22 cellular contexts compared by ENCODE assay signal in the genomic region with DNA sequence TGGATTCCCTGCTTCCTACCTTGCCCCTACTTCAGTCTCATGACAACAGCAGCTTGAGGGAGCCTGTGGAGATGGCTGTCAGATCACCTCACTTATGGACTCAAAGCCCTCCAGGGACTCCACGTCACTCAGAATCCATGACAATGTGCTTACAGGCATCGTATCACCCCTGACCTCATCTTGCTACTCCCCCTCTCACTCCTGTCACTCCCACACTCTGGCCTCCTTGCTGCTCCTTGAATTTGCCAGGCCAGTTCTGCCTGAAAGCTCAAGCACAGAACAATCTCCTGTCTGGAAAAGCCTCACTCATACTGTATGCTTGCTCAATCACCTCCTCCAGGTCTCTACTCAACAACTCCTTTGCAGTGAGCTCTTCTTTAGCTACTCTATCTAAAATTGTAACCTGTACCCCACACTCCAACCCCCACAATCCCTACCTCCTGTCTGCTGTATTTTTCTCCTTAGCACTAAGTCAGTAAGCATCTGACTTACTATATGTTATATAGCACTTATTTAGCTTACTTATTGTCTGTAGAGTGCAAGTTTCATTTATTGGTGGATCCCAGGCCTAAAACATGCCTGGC.
"Had no signal": no experiment of that assay in that cellular context is flagged by ENCODE, and none has a peak within 500 bp of the region (broad histone marks: within the 10 kb centered on the region; RNA-seq: fewer than 3 reads in every experiment).

No MANE protein-coding gene starts in this region.

- ATAC-seq: activated CD4-positive, CD25-positive, alpha-beta regulatory T cell treated with anti-CD3 and anti-CD28 coated beads, Interleukin-2, amount 50 U/mL, for 24 hours; activated CD8-positive, alpha-beta memory T cell treated with anti-CD3 and anti-CD28 coated beads, Interleukin-2, amount 10 ng/mL, durations not matched to agents 7 days and 5 days; activated CD8-positive, alpha-beta T cell treated with anti-CD3 and anti-CD28 coated beads for 36 hours; activated naive CD8-positive, alpha-beta T cell treated with anti-CD3 and anti-CD28 coated beads, Interleukin-2, amount 50 U/mL, for 24 hours; body of pancreas; left ventricle myocardium superior; natural killer cell; pancreas; right lobe of liver; stimulated activated effector memory CD8-positive, alpha-beta T cell treated with anti-CD3 and anti-CD28 coated beads, Interleukin-12 subunit alpha, Interleukin-12 subunit beta, amount 100 ng/mL, for 72 hours had no signal

- DNase-seq: activated CD4-positive, alpha-beta T cell treated with anti-CD3 and anti-CD28 coated beads, Interleukin-2, amount 10 ng/mL, durations not matched to agents 7 days and 5 days; activated CD8-positive, alpha-beta memory T cell treated with anti-CD3 and anti-CD28 coated beads, Interleukin-2, amount 10 ng/mL, durations not matched to agents 7 days and 5 days; activated CD8-positive, alpha-beta T cell treated with anti-CD3 and anti-CD28 coated beads for 36 hours; activated effector memory CD4-positive, alpha-beta T cell treated with anti-CD3 and anti-CD28 coated beads, Interleukin-2, amount 50 U/mL, for 16 hours; activated naive CD4-positive, alpha-beta T cell treated with anti-CD3 and anti-CD28 coated beads, Interleukin-2, amount 10 ng/mL, durations not matched to agents 7 days and 5 days; activated naive CD8-positive, alpha-beta T cell treated with anti-CD3 and anti-CD28 coated beads, Interleukin-2, amount 50 U/mL, for 24 hours; activated T-cell treated with anti-CD3 and anti-CD28 coated beads for 4 hours; anterior cingulate cortex; body of pancreas; erythroblast; foreskin fibroblast; immature natural killer cell; left ventricle myocardium superior; midbrain; natural killer cell; pancreas; right lobe of liver; stimulated activated CD4-positive, alpha-beta T cell treated with anti-CD3 and anti-CD28 coated beads, Interleukin-2, amount 100 ng/mL, for 24 hours; T1000 had no signal

- H3K4me1 Mint-ChIP-seq: activated CD4-positive, alpha-beta T cell treated with anti-CD3 and anti-CD28 coated beads, Interleukin-2, amount 10 ng/mL, durations not matched to agents 7 days and 5 days; activated CD8-positive, alpha-beta memory T cell treated with anti-CD3 and anti-CD28 coated beads, Interleukin-2, amount 10 ng/mL, durations not matched to agents 7 days and 5 days; activated naive CD4-positive, alpha-beta T cell treated with anti-CD3 and anti-CD28 coated beads, Interleukin-2, amount 10 ng/mL, durations not matched to agents 7 days and 5 days; activated naive CD8-positive, alpha-beta T cell treated with anti-CD3 and anti-CD28 coated beads, Interleukin-2, amount 50 U/mL, for 24 hours; immature natural killer cell; natural killer cell; stimulated activated effector memory CD8-positive, alpha-beta T cell treated with anti-CD3 and anti-CD28 coated beads, Interleukin-12 subunit alpha, Interleukin-12 subunit beta, amount 100 ng/mL, for 72 hours had no signal

- H3K9me3 Mint-ChIP-seq: activated CD4-positive, alpha-beta T cell treated with anti-CD3 and anti-CD28 coated beads, Interleukin-2, amount 10 ng/mL, durations not matched to agents 7 days and 5 days; activated CD8-positive, alpha-beta T cell treated with anti-CD3 and anti-CD28 coated beads for 36 hours; activated naive CD4-positive, alpha-beta T cell treated with anti-CD3 and anti-CD28 coated beads, Interleukin-2, amount 10 ng/mL, durations not matched to agents 7 days and 5 days; activated naive CD8-positive, alpha-beta T cell treated with anti-CD3 and anti-CD28 coated beads, Interleukin-2, amount 50 U/mL, for 24 hours; immature natural killer cell; natural killer cell; stimulated activated effector memory CD8-positive, alpha-beta T cell treated with anti-CD3 and anti-CD28 coated beads, Interleukin-12 subunit alpha, Interleukin-12 subunit beta, amount 100 ng/mL, for 72 hours; T-helper 1 cell treated with Interleukin-12 subunit alpha and Interleukin-12 subunit beta and Interleukin-4 antibody, amounts not matched to agents 30 μg/mL and 1 μg/mL, for 36 hours had no signal

- H3K27me3 Mint-ChIP-seq: activated CD4-positive, alpha-beta T cell treated with anti-CD3 and anti-CD28 coated beads, Interleukin-2, amount 10 ng/mL, durations not matched to agents 7 days and 5 days; activated CD8-positive, alpha-beta memory T cell treated with anti-CD3 and anti-CD28 coated beads, Interleukin-2, amount 10 ng/mL, durations not matched to agents 7 days and 5 days; activated CD8-positive, alpha-beta T cell treated with anti-CD3 and anti-CD28 coated beads for 36 hours; activated naive CD4-positive, alpha-beta T cell treated with anti-CD3 and anti-CD28 coated beads, Interleukin-2, amount 10 ng/mL, durations not matched to agents 7 days and 5 days; activated naive CD8-positive, alpha-beta T cell treated with anti-CD3 and anti-CD28 coated beads, Interleukin-2, amount 50 U/mL, for 24 hours had no signal

- H3K27ac Mint-ChIP-seq: activated CD4-positive, alpha-beta T cell treated with anti-CD3 and anti-CD28 coated beads, Interleukin-2, amount 10 ng/mL, durations not matched to agents 7 days and 5 days; activated CD8-positive, alpha-beta memory T cell treated with anti-CD3 and anti-CD28 coated beads, Interleukin-2, amount 10 ng/mL, durations not matched to agents 7 days and 5 days; activated CD8-positive, alpha-beta T cell treated with anti-CD3 and anti-CD28 coated beads for 36 hours; activated naive CD4-positive, alpha-beta T cell treated with anti-CD3 and anti-CD28 coated beads, Interleukin-2, amount 10 ng/mL, durations not matched to agents 7 days and 5 days; activated naive CD8-positive, alpha-beta T cell treated with anti-CD3 and anti-CD28 coated beads, Interleukin-2, amount 50 U/mL, for 24 hours; natural killer cell; stimulated activated effector memory CD8-positive, alpha-beta T cell treated with anti-CD3 and anti-CD28 coated beads, Interleukin-12 subunit alpha, Interleukin-12 subunit beta, amount 100 ng/mL, for 72 hours; T-helper 1 cell treated with Interleukin-12 subunit alpha and Interleukin-12 subunit beta and Interleukin-4 antibody, amounts not matched to agents 30 μg/mL and 1 μg/mL, for 36 hours had no signal

- H3K4me3 Mint-ChIP-seq: activated CD4-positive, alpha-beta T cell treated with anti-CD3 and anti-CD28 coated beads, Interleukin-2, amount 10 ng/mL, durations not matched to agents 7 days and 5 days; activated CD8-positive, alpha-beta memory T cell treated with anti-CD3 and anti-CD28 coated beads, Interleukin-2, amount 10 ng/mL, durations not matched to agents 7 days and 5 days; activated CD8-positive, alpha-beta T cell treated with anti-CD3 and anti-CD28 coated beads for 36 hours; activated naive CD4-positive, alpha-beta T cell treated with anti-CD3 and anti-CD28 coated beads, Interleukin-2, amount 10 ng/mL, durations not matched to agents 7 days and 5 days; activated naive CD8-positive, alpha-beta T cell treated with anti-CD3 and anti-CD28 coated beads, Interleukin-2, amount 50 U/mL, for 24 hours; immature natural killer cell; natural killer cell; stimulated activated effector memory CD8-positive, alpha-beta T cell treated with anti-CD3 and anti-CD28 coated beads, Interleukin-12 subunit alpha, Interleukin-12 subunit beta, amount 100 ng/mL, for 72 hours; T-helper 1 cell treated with Interleukin-12 subunit alpha and Interleukin-12 subunit beta and Interleukin-4 antibody, amounts not matched to agents 30 μg/mL and 1 μg/mL, for 36 hours had no signal
